34 cellular contexts compared by ENCODE assay signal in genomic region chr4:84782517-84782916, GRCh38.
DNase-seq lines count a peak whose midpoint lies in the region; ATAC-seq, FAIRE-seq and TF ChIP-seq lines count a peak whose summit lies in the region.
"Had no signal": no experiment of that assay in that cellular context is flagged by ENCODE, and none has a peak within 500 bp of the region (broad histone marks: within the 10 kb centered on the region; RNA-seq: fewer than 3 reads in every experiment).

No MANE protein-coding gene starts in this region.

- no peak overlapping the region for H3K9ac ChIP-seq in K562 (ENCODE audit: insufficient read depth in 1 of 2, low read depth in 2 of 2, low read length in 2 of 2)
- H3K9ac ChIP-seq: BLaER1; BLaER1 treated with 17β-estradiol and CSF1 and Interleukin-3, amounts not matched to agents 10 nM and 100 nM had no signal

- CTCF ChIA-PET in HEK293 (lab: Yijun Ruan, JAX) (no interaction called here), K562 (lab: Yijun Ruan, JAX; ENCODE audit: low intra/inter-chr PET ratio) (no interaction called here)

- H3K27ac Mint-ChIP-seq in GM23338, result no peak overlapping the region
- H3K27ac Mint-ChIP-seq: B cell; CD14-positive monocyte; CD4-positive, alpha-beta memory T cell; CD4-positive, alpha-beta T cell; CD4-positive, CD25-positive, alpha-beta regulatory T cell; CD8-positive, alpha-beta memory T cell; CD8-positive, alpha-beta T cell had no signal

- H3K9me3 Mint-ChIP-seq in GM23338, result no peaks in the 10 kb centered on the region
- H3K9me3 Mint-ChIP-seq: CD4-positive, alpha-beta T cell; CD8-positive, alpha-beta memory T cell; CD8-positive, alpha-beta T cell had no signal

- H2AFZ ChIP-seq in GM23338 (no peak overlapping the region), K562 (ENCODE audit: low read depth, low read length) (no peak overlapping the region)

- H3K36me3 ChIP-seq in GM23338 (ENCODE audit: insufficient read depth), result peaks cover 22% of the 10 kb centered on the region; the same call in 1 of the 2 replicates
- peaks cover 9 to 88% of the 10 kb centered on the region in 2 experiments; a peak in 2 of 3 replicates for H3K36me3 ChIP-seq in HEK293 (ENCODE audit: control insufficient read depth in 2 of 2, insufficient read depth in 1 of 2, low read length in 2 of 2)
- H3K36me3 ChIP-seq in K562 (ENCODE audit: control insufficient read depth, insufficient read depth, low read length), result peaks cover 8% of the 10 kb centered on the region; the same call in 1 of the 3 replicates
- H3K36me3 ChIP-seq in WERI-Rb-1, result peaks cover 60% of the 10 kb centered on the region
- peaks cover 95% of the 10 kb centered on the region for H3K36me3 ChIP-seq in left ventricle myocardium inferior

- no peaks in the 10 kb centered on the region for H3F3A ChIP-seq in GM23338 (replicated peaks; ENCODE audit: low read depth)

- in situ Hi-C loops in K562 (cut with MboI), result no loop called here

- H3K4me1 Mint-ChIP-seq in GM23338, result no peaks in the 10 kb centered on the region
- H3K4me1 Mint-ChIP-seq: B cell; CD14-positive monocyte; CD4-positive, alpha-beta memory T cell; CD4-positive, CD25-positive, alpha-beta regulatory T cell; CD8-positive, alpha-beta memory T cell had no signal

- ATAC-seq in GM23338 (no peak), K562 (no peak)
- ATAC-seq: A549; CD8-positive, alpha-beta T cell had no signal

- H3K9me3 ChIP-seq in HEK293 (ENCODE audit: control insufficient read depth, insufficient read depth, low read depth, low read length) (no peaks in the 10 kb centered on the region), K562 (replicated peaks; ENCODE audit: control insufficient read depth, insufficient read depth, low read depth, low read length) (no peaks in the 10 kb centered on the region), WERI-Rb-1 (ENCODE audit: severe bottlenecking) (no peaks in the 10 kb centered on the region), left ventricle myocardium inferior (replicated peaks) (no peaks in the 10 kb centered on the region)
- H3K9me3 ChIP-seq: A549; BE2C; BLaER1; BLaER1 treated with 17β-estradiol and CSF1 and Interleukin-3, amounts not matched to agents 10 nM and 100 nM; Caco-2 had no signal

- H3K4me3 Mint-ChIP-seq in GM23338, result no peak overlapping the region
- H3K4me3 Mint-ChIP-seq: B cell; CD14-positive monocyte; CD4-positive, alpha-beta memory T cell; CD4-positive, alpha-beta T cell; CD4-positive, CD25-positive, alpha-beta regulatory T cell; CD8-positive, alpha-beta memory T cell; CD8-positive, alpha-beta T cell had no signal

- POLR2A ChIA-PET in HEK293 (lab: Yijun Ruan, JAX), result no interaction called here
- POLR2A ChIA-PET in K562 (lab: Yijun Ruan, JAX), result no interaction called here

- no peaks in the 10 kb centered on the region for H3K27me3 Mint-ChIP-seq in GM23338 (ENCODE audit: insufficient read depth, low read depth, poor library complexity)
- H3K27me3 Mint-ChIP-seq: B cell; CD4-positive, alpha-beta memory T cell; CD4-positive, alpha-beta T cell; CD4-positive, CD25-positive, alpha-beta regulatory T cell; CD8-positive, alpha-beta memory T cell had no signal

- H3K27me3 ChIP-seq in GM23338 (ENCODE audit: insufficient read depth) (no peaks in the 10 kb centered on the region), K562 (ENCODE audit: control insufficient read depth in 2 of 2, insufficient read depth in 2 of 2, low read length in 2 of 2) (no peaks in the 10 kb centered on the region), WERI-Rb-1 (ENCODE audit: insufficient read depth, low read depth, severe bottlenecking) (no peaks in the 10 kb centered on the region), left ventricle myocardium inferior (ENCODE audit: low read depth) (no peaks in the 10 kb centered on the region)
- H3K27me3 ChIP-seq: BE2C; BLaER1; BLaER1 treated with 17β-estradiol and CSF1 and Interleukin-3, amounts not matched to agents 10 nM and 100 nM had no signal

- H3K9me1 ChIP-seq in K562 (ENCODE audit: control insufficient read depth, insufficient read depth, low read length), result no peaks in the 10 kb centered on the region

- H3K9me2 ChIP-seq in GM23338 (ENCODE audit: insufficient read depth), result no peaks in the 10 kb centered on the region

- H3K4me3 ChIP-seq in GM23338 (no peak overlapping the region), HEK293 (ENCODE audit: low read depth, low read length) (no peak overlapping the region), K562 (no peak overlapping the region), WERI-Rb-1 (ENCODE audit: low read depth, low read length) (no peak overlapping the region), left ventricle myocardium inferior (no peak overlapping the region)
- H3K4me3 ChIP-seq: A549; BLaER1; BLaER1 treated with 17β-estradiol and CSF1 and Interleukin-3, amounts not matched to agents 10 nM and 100 nM had no signal

- no peak overlapping the region for H3K4me2 ChIP-seq in GM23338
- no peak overlapping the region for H3K4me2 ChIP-seq in K562 (ENCODE audit: insufficient read depth, low read length)
- H3K4me2 ChIP-seq: A549; BLaER1; BLaER1 treated with 17β-estradiol and CSF1 and Interleukin-3, amounts not matched to agents 10 nM and 100 nM had no signal

- DNase-seq in GM23338 (ENCODE audit: low spot score) (no peak), K562 (ENCODE audit: extremely low read depth in 1 of 4, low spot score in 3 of 4) (no peak), WERI-Rb-1 (no peak), SW480 (ENCODE audit: low spot score) (no peak), left ventricle myocardium inferior (no peak)
- DNase-seq: 8988T; ACHN; AML-193; BE2C; C1 segment of cervical spinal cord; Caco-2; Calu3; CD4-positive, alpha-beta memory T cell; CD4-positive, alpha-beta T cell; CD4-positive, CD25-positive, alpha-beta regulatory T cell; CD8-positive, alpha-beta memory T cell; CD8-positive, alpha-beta T cell; COR-L47; DMS 273 treated with DMSO at 0.1 percent for 48 hours; DMS153; DMS53; DMS79; DMS79 treated with DMSO at 0.1 percent for 48 hours; DND-41; EL had no signal

- H3K36me3 Mint-ChIP-seq in GM23338 (ENCODE audit: low read depth), result peaks cover 41% of the 10 kb centered on the region
- H3K36me3 Mint-ChIP-seq: CD4-positive, alpha-beta memory T cell; CD4-positive, CD25-positive, alpha-beta regulatory T cell; CD8-positive, alpha-beta memory T cell; CD8-positive, alpha-beta T cell had no signal

- TF ChIP-seq EP300 in K562 (IDR thresholded peaks at IDR 0.05; ENCODE audit: low read length), result no peak

- H4K20me1 ChIP-seq in GM23338 (replicated peaks; ENCODE audit: insufficient read depth) (0 out of 2 replicates have a peak, but pooled peaks cover 4% of the 10 kb centered on the region), K562 (replicated peaks; ENCODE audit: control insufficient read depth, insufficient read depth, low read length) (no peaks in the 10 kb centered on the region)
- H4K20me1 ChIP-seq: BLaER1 had no signal

- H3K79me2 ChIP-seq in GM23338 (replicated peaks; ENCODE audit: insufficient read depth), result no peaks in the 10 kb centered on the region
- H3K79me2 ChIP-seq in K562 (ENCODE audit: control insufficient read depth, insufficient read depth, low read length), result no peaks in the 10 kb centered on the region

- no peak for FAIRE-seq in K562 (lab: Jason Lieb, UNC)
- FAIRE-seq: A549, D721Med had no signal

- TF ChIP-seq CTCF in GM23338 (conservative IDR thresholded peaks at IDR 0.05; ENCODE audit: low read depth in 2 of 2) (no peak), HEK293 (tag by site-specific recombination; IDR thresholded peaks at IDR 0.05) (no peak), K562 (IDR thresholded peaks at IDR 0.05 in 2 of 3, conservative IDR thresholded peaks at IDR 0.05 in 1 of 3; ENCODE audit: insufficient read depth in 2 of 3, low read depth in 1 of 3, low read length in 3 of 3) (no peak), WERI-Rb-1 (IDR thresholded peaks at IDR 0.05; ENCODE audit: low read depth, low read length) (no peak), left ventricle myocardium inferior (IDR thresholded peaks at IDR 0.05; ENCODE audit: borderline replicate concordance) (no peak)

- H3K27ac ChIP-seq in GM23338 (ENCODE audit: low read depth) (no peak overlapping the region), HEK293 (ENCODE audit: extremely low read depth, low read depth, low read length) (no peak overlapping the region), K562 (ENCODE audit: extremely low read depth, low read depth, low read length) (no peak overlapping the region), WERI-Rb-1 (no peak overlapping the region), left ventricle myocardium inferior (replicated peaks) (no peak overlapping the region)
- H3K27ac ChIP-seq: 22Rv1; A549; BLaER1; BLaER1 treated with 17β-estradiol and CSF1 and Interleukin-3, amounts not matched to agents 10 nM and 100 nM; C4-2B had no signal

- TF ChIP-seq POLR2A in K562 (conservative IDR thresholded peaks at IDR 0.05), result no peak

- H3K4me1 ChIP-seq in GM23338 (ENCODE audit: insufficient read depth) (no peaks in the 10 kb centered on the region), HEK293 (ENCODE audit: control insufficient read depth, insufficient read depth, low read length) (no peaks in the 10 kb centered on the region), K562 (replicated peaks in 1 of 2; ENCODE audit: control insufficient read depth in 2 of 2, insufficient read depth in 2 of 2, low read length in 2 of 2) (no peaks in the 10 kb centered on the region), left ventricle myocardium inferior (no peaks in the 10 kb centered on the region)
- H3K4me1 ChIP-seq: A549, BE2C, BLaER1, Caco-2 had no signal

- no peak for TF ChIP-seq RAD21 in K562 (CRISPR knock-in tag; conservative IDR thresholded peaks at IDR 0.05 in 1 of 2, IDR thresholded peaks at IDR 0.05 in 1 of 2)

- no TSS peak for BruUV-seq in K562 (replicated peaks; lab: Mats Ljungman, UMichigan)

- 39% methylated on average over 4 of the region's 4 CpGs for WGBS in K562 (ENCODE audit: insufficient coverage, low coverage, missing lambda C conversion rate)

- intact Hi-C loops in K562 (cut with micrococcal nuclease) (no loop called here), left ventricle myocardium inferior (cut with micrococcal nuclease) (no loop called here)

TF ChIP-seq in GM23338, 12 proteins besides CTCF, POLR2A, EP300 and RAD21:
- TF ChIP-seq EZH2phosphoT487 (IDR thresholded peaks at IDR 0.05; ENCODE audit: unreplicated experiment) (peak; percentile 29), POLR2AphosphoS5 (IDR thresholded peaks at IDR 0.05; ENCODE audit: low read depth) (no peak)

TF ChIP-seq in K562, 482 proteins besides CTCF, POLR2A, EP300 and RAD21:
- TF ChIP-seq CREBBP (IDR thresholded peaks at IDR 0.05; ENCODE audit: low read depth, low read length), result no peak
- peak; percentile 66 for TF ChIP-seq ZNF146 (CRISPR knock-in tag; IDR thresholded peaks at IDR 0.05; ENCODE audit: unreplicated experiment)
